1 cellular context compared by ENCODE assay signal in the genomic region with DNA sequence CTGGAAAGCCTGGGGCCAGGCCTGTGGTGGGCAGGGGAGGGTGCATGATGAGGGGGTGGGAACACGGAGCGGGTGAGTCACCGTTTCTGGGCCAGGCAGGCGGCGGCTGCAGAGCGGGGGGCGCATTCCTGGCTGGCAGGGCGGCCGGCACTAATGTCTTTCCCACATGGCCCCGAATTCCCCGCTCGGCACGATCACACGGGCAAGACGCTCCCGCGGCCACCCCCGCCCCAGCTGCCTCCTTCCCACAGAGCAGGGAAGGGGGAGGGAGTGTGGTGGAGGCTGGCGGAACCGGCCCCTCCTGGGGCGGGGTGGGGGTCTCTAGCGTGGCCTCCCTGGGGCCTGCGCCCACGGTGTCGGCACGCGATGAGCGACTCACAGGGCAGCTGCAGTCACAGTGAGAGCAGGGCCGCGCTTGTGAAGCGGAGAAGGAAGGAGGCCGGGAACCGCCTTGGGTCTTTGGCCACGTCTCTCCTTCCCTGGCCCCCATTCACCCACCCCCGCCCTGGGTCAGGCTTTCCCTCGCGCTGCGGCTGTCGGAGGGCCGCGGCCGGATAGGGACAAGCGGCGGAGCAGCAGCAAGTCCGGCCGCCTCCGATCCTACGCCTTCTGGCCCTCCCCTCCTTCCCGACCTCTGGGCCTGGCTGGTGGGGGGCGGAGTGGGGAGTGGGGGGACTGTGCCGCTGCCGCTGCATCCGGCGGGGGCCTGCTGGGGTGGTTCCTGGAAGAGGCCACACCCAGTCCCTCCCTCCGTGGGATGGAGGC.
TF ChIP-seq lines count a peak whose summit lies in the region.

No MANE protein-coding gene starts in this region.

TF ChIP-seq in HepG2, 621 proteins besides CTCF, POLR2A, EP300 and RAD21 (continued from another document and continues in another):
- TF ChIP-seq, protein P1, sequence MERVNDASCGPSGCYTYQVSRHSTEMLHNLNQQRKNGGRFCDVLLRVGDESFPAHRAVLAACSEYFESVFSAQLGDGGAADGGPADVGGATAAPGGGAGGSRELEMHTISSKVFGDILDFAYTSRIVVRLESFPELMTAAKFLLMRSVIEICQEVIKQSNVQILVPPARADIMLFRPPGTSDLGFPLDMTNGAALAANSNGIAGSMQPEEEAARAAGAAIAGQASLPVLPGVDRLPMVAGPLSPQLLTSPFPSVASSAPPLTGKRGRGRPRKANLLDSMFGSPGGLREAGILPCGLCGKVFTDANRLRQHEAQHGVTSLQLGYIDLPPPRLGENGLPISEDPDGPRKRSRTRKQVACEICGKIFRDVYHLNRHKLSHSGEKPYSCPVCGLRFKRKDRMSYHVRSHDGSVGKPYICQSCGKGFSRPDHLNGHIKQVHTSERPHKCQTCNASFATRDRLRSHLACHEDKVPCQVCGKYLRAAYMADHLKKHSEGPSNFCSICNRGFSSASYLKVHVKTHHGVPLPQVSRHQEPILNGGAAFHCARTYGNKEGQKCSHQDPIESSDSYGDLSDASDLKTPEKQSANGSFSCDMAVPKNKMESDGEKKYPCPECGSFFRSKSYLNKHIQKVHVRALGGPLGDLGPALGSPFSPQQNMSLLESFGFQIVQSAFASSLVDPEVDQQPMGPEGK (CRISPR knock-in tag; IDR thresholded peaks at IDR 0.05): peak; percentile 95
- peak; percentile 97 for TF ChIP-seq FOSL2 (CRISPR knock-in tag; IDR thresholded peaks at IDR 0.05)
- TF ChIP-seq ZFAT (CRISPR knock-in tag; conservative IDR thresholded peaks at IDR 0.05): no peak
- peak; percentile 50; the same call in 1 of the 2 replicates for TF ChIP-seq ZNF44 (CRISPR knock-in tag; IDR thresholded peaks at IDR 0.05)
- 0 out of 2 replicates have a peak, but pooled peaks have one; percentile 74 for TF ChIP-seq CAMTA2 (CRISPR knock-in tag; IDR thresholded peaks at IDR 0.05; ENCODE audit: borderline replicate concordance)
- no peak for TF ChIP-seq ZNF34 (CRISPR knock-in tag; IDR thresholded peaks at IDR 0.05; ENCODE audit: borderline replicate concordance)
- TF ChIP-seq MED1 (CRISPR knock-in tag; IDR thresholded peaks at IDR 0.05): peak; percentile 45
- TF ChIP-seq, protein P2, sequence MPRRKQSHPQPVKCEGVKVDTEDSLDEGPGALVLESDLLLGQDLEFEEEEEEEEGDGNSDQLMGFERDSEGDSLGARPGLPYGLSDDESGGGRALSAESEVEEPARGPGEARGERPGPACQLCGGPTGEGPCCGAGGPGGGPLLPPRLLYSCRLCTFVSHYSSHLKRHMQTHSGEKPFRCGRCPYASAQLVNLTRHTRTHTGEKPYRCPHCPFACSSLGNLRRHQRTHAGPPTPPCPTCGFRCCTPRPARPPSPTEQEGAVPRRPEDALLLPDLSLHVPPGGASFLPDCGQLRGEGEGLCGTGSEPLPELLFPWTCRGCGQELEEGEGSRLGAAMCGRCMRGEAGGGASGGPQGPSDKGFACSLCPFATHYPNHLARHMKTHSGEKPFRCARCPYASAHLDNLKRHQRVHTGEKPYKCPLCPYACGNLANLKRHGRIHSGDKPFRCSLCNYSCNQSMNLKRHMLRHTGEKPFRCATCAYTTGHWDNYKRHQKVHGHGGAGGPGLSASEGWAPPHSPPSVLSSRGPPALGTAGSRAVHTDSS (CRISPR knock-in tag; conservative IDR thresholded peaks at IDR 0.05): no peak
- no peak for TF ChIP-seq KDM1A (CRISPR knock-in tag; IDR thresholded peaks at IDR 0.05)
- TF ChIP-seq, protein P3, sequence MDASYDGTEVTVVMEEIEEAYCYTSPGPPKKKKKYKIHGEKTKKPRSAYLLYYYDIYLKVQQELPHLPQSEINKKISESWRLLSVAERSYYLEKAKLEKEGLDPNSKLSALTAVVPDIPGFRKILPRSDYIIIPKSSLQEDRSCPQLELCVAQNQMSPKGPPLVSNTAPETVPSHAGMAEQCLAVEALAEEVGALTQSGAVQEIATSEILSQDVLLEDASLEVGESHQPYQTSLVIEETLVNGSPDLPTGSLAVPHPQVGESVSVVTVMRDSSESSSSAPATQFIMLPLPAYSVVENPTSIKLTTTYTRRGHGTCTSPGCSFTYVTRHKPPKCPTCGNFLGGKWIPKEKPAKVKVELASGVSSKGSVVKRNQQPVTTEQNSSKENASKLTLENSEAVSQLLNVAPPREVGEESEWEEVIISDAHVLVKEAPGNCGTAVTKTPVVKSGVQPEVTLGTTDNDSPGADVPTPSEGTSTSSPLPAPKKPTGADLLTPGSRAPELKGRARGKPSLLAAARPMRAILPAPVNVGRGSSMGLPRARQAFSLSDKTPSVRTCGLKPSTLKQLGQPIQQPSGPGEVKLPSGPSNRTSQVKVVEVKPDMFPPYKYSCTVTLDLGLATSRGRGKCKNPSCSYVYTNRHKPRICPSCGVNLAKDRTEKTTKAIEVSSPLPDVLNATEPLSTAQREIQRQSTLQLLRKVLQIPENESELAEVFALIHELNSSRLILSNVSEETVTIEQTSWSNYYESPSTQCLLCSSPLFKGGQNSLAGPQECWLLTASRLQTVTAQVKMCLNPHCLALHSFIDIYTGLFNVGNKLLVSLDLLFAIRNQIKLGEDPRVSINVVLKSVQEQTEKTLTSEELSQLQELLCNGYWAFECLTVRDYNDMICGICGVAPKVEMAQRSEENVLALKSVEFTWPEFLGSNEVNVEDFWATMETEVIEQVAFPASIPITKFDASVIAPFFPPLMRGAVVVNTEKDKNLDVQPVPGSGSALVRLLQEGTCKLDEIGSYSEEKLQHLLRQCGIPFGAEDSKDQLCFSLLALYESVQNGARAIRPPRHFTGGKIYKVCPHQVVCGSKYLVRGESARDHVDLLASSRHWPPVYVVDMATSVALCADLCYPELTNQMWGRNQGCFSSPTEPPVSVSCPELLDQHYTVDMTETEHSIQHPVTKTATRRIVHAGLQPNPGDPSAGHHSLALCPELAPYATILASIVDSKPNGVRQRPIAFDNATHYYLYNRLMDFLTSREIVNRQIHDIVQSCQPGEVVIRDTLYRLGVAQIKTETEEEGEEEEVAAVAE (CRISPR knock-in tag; IDR thresholded peaks at IDR 0.05; ENCODE audit: borderline replicate concordance): peak; percentile 63
- TF ChIP-seq SOX13 (IDR thresholded peaks at IDR 0.05): no peak
- peak in 1 of 2 experiments; percentile 28; a peak in 2 of 4 replicates for TF ChIP-seq SOX13 (CRISPR knock-in tag; conservative IDR thresholded peaks at IDR 0.05 in 1 of 2, IDR thresholded peaks at IDR 0.05 in 1 of 2)
- no peak for TF ChIP-seq ZNF30 (CRISPR knock-in tag; IDR thresholded peaks at IDR 0.05)
- TF ChIP-seq MLLT10 (CRISPR knock-in tag; IDR thresholded peaks at IDR 0.05): no peak
- TF ChIP-seq YY1 (IDR thresholded peaks at IDR 0.05; ENCODE audit: insufficient read depth, insufficient replicate concordance, low read depth, low read length): peak; percentile 44
- peak; percentile 65; the same call in 1 of the 2 replicates for TF ChIP-seq SAP130 (CRISPR knock-in tag; IDR thresholded peaks at IDR 0.05; ENCODE audit: low read depth)
- no peak for TF ChIP-seq WIZ (CRISPR knock-in tag; IDR thresholded peaks at IDR 0.05)
- no peak for TF ChIP-seq TBL1XR1 (IDR thresholded peaks at IDR 0.05; ENCODE audit: borderline replicate concordance, low read length, partially characterized antibody)
- no peak for TF ChIP-seq ZNF614 (CRISPR knock-in tag; IDR thresholded peaks at IDR 0.05; ENCODE audit: borderline replicate concordance)
- no peak for TF ChIP-seq ZNF598 (CRISPR knock-in tag; IDR thresholded peaks at IDR 0.05; ENCODE audit: borderline replicate concordance)
- no peak for TF ChIP-seq ATF7 (IDR thresholded peaks at IDR 0.05)
- TF ChIP-seq ATF7 (CRISPR knock-in tag; IDR thresholded peaks at IDR 0.05): no peak
- no peak for TF ChIP-seq ZNF121 (CRISPR knock-in tag; IDR thresholded peaks at IDR 0.05)
- TF ChIP-seq ZIK1 (CRISPR knock-in tag; IDR thresholded peaks at IDR 0.05; ENCODE audit: borderline replicate concordance, low read depth): peak; percentile 42; the same call in 1 of the 2 replicates
- TF ChIP-seq ISX (CRISPR knock-in tag; conservative IDR thresholded peaks at IDR 0.05): no peak
- TF ChIP-seq ADNP (CRISPR knock-in tag; IDR thresholded peaks at IDR 0.05): no peak
- TF ChIP-seq, protein P4, sequence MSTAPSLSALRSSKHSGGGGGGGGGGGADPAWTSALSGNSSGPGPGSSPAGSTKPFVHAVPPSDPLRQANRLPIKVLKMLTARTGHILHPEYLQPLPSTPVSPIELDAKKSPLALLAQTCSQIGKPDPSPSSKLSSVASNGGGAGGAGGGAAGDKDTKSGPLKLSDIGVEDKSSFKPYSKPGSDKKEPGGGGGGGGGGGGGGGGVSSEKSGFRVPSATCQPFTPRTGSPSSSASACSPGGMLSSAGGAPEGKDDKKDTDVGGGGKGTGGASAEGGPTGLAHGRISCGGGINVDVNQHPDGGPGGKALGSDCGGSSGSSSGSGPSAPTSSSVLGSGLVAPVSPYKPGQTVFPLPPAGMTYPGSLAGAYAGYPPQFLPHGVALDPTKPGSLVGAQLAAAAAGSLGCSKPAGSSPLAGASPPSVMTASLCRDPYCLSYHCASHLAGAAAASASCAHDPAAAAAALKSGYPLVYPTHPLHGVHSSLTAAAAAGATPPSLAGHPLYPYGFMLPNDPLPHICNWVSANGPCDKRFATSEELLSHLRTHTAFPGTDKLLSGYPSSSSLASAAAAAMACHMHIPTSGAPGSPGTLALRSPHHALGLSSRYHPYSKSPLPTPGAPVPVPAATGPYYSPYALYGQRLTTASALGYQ (CRISPR knock-in tag; IDR thresholded peaks at IDR 0.05): no peak
- TF ChIP-seq, protein P5, sequence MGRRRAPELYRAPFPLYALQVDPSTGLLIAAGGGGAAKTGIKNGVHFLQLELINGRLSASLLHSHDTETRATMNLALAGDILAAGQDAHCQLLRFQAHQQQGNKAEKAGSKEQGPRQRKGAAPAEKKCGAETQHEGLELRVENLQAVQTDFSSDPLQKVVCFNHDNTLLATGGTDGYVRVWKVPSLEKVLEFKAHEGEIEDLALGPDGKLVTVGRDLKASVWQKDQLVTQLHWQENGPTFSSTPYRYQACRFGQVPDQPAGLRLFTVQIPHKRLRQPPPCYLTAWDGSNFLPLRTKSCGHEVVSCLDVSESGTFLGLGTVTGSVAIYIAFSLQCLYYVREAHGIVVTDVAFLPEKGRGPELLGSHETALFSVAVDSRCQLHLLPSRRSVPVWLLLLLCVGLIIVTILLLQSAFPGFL (CRISPR knock-in tag; IDR thresholded peaks at IDR 0.05): no peak
- TF ChIP-seq, protein P6, sequence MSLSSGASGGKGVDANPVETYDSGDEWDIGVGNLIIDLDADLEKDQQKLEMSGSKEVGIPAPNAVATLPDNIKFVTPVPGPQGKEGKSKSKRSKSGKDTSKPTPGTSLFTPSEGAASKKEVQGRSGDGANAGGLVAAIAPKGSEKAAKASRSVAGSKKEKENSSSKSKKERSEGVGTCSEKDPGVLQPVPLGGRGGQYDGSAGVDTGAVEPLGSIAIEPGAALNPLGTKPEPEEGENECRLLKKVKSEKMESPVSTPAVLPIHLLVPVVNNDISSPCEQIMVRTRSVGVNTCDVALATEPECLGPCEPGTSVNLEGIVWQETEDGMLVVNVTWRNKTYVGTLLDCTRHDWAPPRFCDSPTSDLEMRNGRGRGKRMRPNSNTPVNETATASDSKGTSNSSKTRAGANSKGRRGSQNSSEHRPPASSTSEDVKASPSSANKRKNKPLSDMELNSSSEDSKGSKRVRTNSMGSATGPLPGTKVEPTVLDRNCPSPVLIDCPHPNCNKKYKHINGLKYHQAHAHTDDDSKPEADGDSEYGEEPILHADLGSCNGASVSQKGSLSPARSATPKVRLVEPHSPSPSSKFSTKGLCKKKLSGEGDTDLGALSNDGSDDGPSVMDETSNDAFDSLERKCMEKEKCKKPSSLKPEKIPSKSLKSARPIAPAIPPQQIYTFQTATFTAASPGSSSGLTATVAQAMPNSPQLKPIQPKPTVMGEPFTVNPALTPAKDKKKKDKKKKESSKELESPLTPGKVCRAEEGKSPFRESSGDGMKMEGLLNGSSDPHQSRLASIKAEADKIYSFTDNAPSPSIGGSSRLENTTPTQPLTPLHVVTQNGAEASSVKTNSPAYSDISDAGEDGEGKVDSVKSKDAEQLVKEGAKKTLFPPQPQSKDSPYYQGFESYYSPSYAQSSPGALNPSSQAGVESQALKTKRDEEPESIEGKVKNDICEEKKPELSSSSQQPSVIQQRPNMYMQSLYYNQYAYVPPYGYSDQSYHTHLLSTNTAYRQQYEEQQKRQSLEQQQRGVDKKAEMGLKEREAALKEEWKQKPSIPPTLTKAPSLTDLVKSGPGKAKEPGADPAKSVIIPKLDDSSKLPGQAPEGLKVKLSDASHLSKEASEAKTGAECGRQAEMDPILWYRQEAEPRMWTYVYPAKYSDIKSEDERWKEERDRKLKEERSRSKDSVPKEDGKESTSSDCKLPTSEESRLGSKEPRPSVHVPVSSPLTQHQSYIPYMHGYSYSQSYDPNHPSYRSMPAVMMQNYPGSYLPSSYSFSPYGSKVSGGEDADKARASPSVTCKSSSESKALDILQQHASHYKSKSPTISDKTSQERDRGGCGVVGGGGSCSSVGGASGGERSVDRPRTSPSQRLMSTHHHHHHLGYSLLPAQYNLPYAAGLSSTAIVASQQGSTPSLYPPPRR (CRISPR knock-in tag; IDR thresholded peaks at IDR 0.05; ENCODE audit: borderline replicate concordance): peak; percentile 32; the same call in 1 of the 2 replicates
- peak; percentile 28; the same call in 1 of the 2 replicates for TF ChIP-seq KMT2A (CRISPR knock-in tag; IDR thresholded peaks at IDR 0.05)
- no peak for TF ChIP-seq POLR2AphosphoS2 (IDR thresholded peaks at IDR 0.05; ENCODE audit: low read depth, low read length)
- no peak for TF ChIP-seq RFX5 (IDR thresholded peaks at IDR 0.05; ENCODE audit: low read depth, low read length)
- TF ChIP-seq, protein P7, sequence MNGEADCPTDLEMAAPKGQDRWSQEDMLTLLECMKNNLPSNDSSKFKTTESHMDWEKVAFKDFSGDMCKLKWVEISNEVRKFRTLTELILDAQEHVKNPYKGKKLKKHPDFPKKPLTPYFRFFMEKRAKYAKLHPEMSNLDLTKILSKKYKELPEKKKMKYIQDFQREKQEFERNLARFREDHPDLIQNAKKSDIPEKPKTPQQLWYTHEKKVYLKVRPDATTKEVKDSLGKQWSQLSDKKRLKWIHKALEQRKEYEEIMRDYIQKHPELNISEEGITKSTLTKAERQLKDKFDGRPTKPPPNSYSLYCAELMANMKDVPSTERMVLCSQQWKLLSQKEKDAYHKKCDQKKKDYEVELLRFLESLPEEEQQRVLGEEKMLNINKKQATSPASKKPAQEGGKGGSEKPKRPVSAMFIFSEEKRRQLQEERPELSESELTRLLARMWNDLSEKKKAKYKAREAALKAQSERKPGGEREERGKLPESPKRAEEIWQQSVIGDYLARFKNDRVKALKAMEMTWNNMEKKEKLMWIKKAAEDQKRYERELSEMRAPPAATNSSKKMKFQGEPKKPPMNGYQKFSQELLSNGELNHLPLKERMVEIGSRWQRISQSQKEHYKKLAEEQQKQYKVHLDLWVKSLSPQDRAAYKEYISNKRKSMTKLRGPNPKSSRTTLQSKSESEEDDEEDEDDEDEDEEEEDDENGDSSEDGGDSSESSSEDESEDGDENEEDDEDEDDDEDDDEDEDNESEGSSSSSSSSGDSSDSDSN (CRISPR knock-in tag; IDR thresholded peaks at IDR 0.05): peak; percentile 62
- TF ChIP-seq TEAD3 (CRISPR knock-in tag; optimal IDR thresholded peaks at IDR 0.05; ENCODE audit: borderline replicate concordance): peak; percentile 84
- no peak for TF ChIP-seq ZNF746 (CRISPR knock-in tag; IDR thresholded peaks at IDR 0.05)
- TF ChIP-seq SMAD1 (CRISPR knock-in tag; IDR thresholded peaks at IDR 0.05; ENCODE audit: borderline replicate concordance, low read depth): peak; percentile 86; the same call in 1 of the 2 replicates
